8 cellular contexts compared by ENCODE assay signal in genomic region chr1:160342520-160342919, GRCh38. TPM values are rescaled to one million over a fixed set of nuclear protein-coding genes. Genes with fewer than 3 reads are reported as not detected.
DNase-seq lines count a peak whose midpoint lies in the region; ATAC-seq and TF ChIP-seq lines count a peak whose summit lies in the region.

No MANE protein-coding gene starts in this region.

- no peaks in the 10 kb centered on the region for H3K9me3 Mint-ChIP-seq in GM23338

- peak overlapping the region; percentile 95 for H3K4me3 ChIP-seq in GM23338
- H3K4me3 ChIP-seq in SJSA1 = peak overlapping the region; percentile 73
- H3K4me3 ChIP-seq in neural cell (ENCODE audit: low read length) = peak overlapping the region; percentile 81

- peak overlapping the region; percentile 91 for H3K9ac ChIP-seq in neural cell (ENCODE audit: low read length)

- H3K4me1 Mint-ChIP-seq in GM23338 = peaks cover 14% of the 10 kb centered on the region

- no peak for DNase-seq in GM23338 (ENCODE audit: low spot score)
- no peak for DNase-seq in SJSA1 (ENCODE audit: low read depth in 1 of 2, low spot score in 2 of 2)
- DNase-seq in erythroblast (lab: John Stamatoyannopoulos, UW) = peak; percentile 48 to 70
- DNase-seq in NCI-H2227 (lab: John Stamatoyannopoulos, UW; ENCODE audit: unreplicated experiment) = no peak
- DNase-seq in AG08396 (ENCODE audit: low spot score) = no peak
- no peak for DNase-seq in NCI-H1930 (lab: John Stamatoyannopoulos, UW)
- DNase-seq in NCI-H774 (lab: John Stamatoyannopoulos, UW) = no peak

- peaks cover 2% of the 10 kb centered on the region for H3K27me3 Mint-ChIP-seq in GM23338 (ENCODE audit: insufficient read depth, low read depth, poor library complexity)

- TF ChIP-seq POLR2A in erythroblast (IDR thresholded peaks at IDR 0.05; ENCODE audit: low read length) = no peak

- no peak for TF ChIP-seq EP300 in neural cell (conservative IDR thresholded peaks at IDR 0.05; ENCODE audit: poor library complexity, severe bottlenecking)

- H3K9me3 ChIP-seq in SJSA1 (replicated peaks) (no peaks in the 10 kb centered on the region), neural cell (ENCODE audit: low read length) (no peaks in the 10 kb centered on the region)

- peaks cover 30% of the 10 kb centered on the region for H3K36me3 ChIP-seq in GM23338 (ENCODE audit: insufficient read depth)
- peaks cover 77% of the 10 kb centered on the region for H3K36me3 ChIP-seq in SJSA1
- H3K36me3 ChIP-seq in neural cell (ENCODE audit: insufficient read depth, low read length) = peaks cover 5% of the 10 kb centered on the region

- H3F3A ChIP-seq in GM23338 (replicated peaks; ENCODE audit: low read depth) (no peaks in the 10 kb centered on the region; the same call in 1 of the 2 replicates), neural cell (ENCODE audit: insufficient read depth, low read length, poor library complexity, severe bottlenecking) (no peaks in the 10 kb centered on the region)

- peaks cover 19% of the 10 kb centered on the region for H3K36me3 Mint-ChIP-seq in GM23338 (ENCODE audit: low read depth)

- ATAC-seq in GM23338 = peak; percentile 5; the same call in 2 of the 3 replicates

- no peaks in the 10 kb centered on the region for H3K27me3 ChIP-seq in GM23338 (ENCODE audit: insufficient read depth)
- H3K27me3 ChIP-seq in SJSA1 (replicated peaks) = no peaks in the 10 kb centered on the region
- H3K27me3 ChIP-seq in neural cell (ENCODE audit: insufficient read depth, low read depth, low read length) = no peaks in the 10 kb centered on the region

- H3K27ac Mint-ChIP-seq in GM23338 = peak overlapping the region; percentile 96; the same call in 1 of the 2 replicates

- peak overlapping the region; percentile 91 for H3K4me2 ChIP-seq in GM23338
- peak overlapping the region; percentile 91 for H3K4me2 ChIP-seq in neural cell (ENCODE audit: low read length)

- peak overlapping the region; percentile 72 for H3K27ac ChIP-seq in GM23338 (ENCODE audit: low read depth)
- H3K27ac ChIP-seq in SJSA1 = peak overlapping the region; percentile 78
- peak overlapping the region; percentile 67 for H3K27ac ChIP-seq in neural cell (ENCODE audit: low read length)

- H3K79me2 ChIP-seq in GM23338 (replicated peaks; ENCODE audit: insufficient read depth) (peaks cover 72% of the 10 kb centered on the region), neural cell (replicated peaks; ENCODE audit: insufficient read depth, low read length) (peaks cover 70% of the 10 kb centered on the region)

- H3K4me1 ChIP-seq in GM23338 (ENCODE audit: insufficient read depth) (peaks cover 18% of the 10 kb centered on the region), SJSA1 (replicated peaks) (peaks cover 13% of the 10 kb centered on the region)

- H2AFZ ChIP-seq in GM23338 (peak overlapping the region; percentile 90), neural cell (ENCODE audit: low read depth, low read length) (peak overlapping the region; percentile 69)

- H3K9me2 ChIP-seq in GM23338 (ENCODE audit: insufficient read depth) (no peaks in the 10 kb centered on the region), neural cell (ENCODE audit: insufficient read depth, low read length) (no peaks in the 10 kb centered on the region)

- peaks cover 20% of the 10 kb centered on the region for H4K20me1 ChIP-seq in GM23338 (replicated peaks; ENCODE audit: insufficient read depth)
- H4K20me1 ChIP-seq in neural cell (ENCODE audit: insufficient read depth) = no peaks in the 10 kb centered on the region

- H3K4me3 Mint-ChIP-seq in GM23338 = peak overlapping the region; percentile 98

- no peak for TF ChIP-seq CTCF in GM23338 (conservative IDR thresholded peaks at IDR 0.05; ENCODE audit: low read depth in 2 of 2)
- no peak for TF ChIP-seq CTCF in neural cell (IDR thresholded peaks at IDR 0.05; ENCODE audit: poor library complexity, severe bottlenecking)

- no peak for TF ChIP-seq RAD21 in neural cell (conservative IDR thresholded peaks at IDR 0.05)

TF ChIP-seq in GM23338, 12 proteins besides CTCF, POLR2A, EP300 and RAD21:
- TF ChIP-seq NANOG (IDR thresholded peaks at IDR 0.05; ENCODE audit: borderline replicate concordance) = no peak

TF ChIP-seq in neural cell, 6 proteins besides CTCF, POLR2A, EP300 and RAD21:
- TF ChIP-seq TAF1 (IDR thresholded peaks at IDR 0.05; ENCODE audit: low read depth) (no peak), SMC3 (conservative IDR thresholded peaks at IDR 0.05; ENCODE audit: poor library complexity) (no peak)

RNA-seq across cellular contexts. Expression of gene COPA, which starts 0.5 kb away (rescaled TPM):
- 87.1 and 104 TPM in 2 replicates for total RNA-seq in GM23338 (2014; rRNA removed; shearing (Covaris generic))
- polyA plus RNA-seq in GM23338 (2016; fragmentation: Nextera tagmentation; extraction: Ambion mirVana) (52.1 and 58.2 TPM in 2 replicates), neural cell (75.0 and 75.6 TPM in 2 replicates)
- total RNA-seq in SJSA1 (2014; rRNA removed; shearing (Covaris generic)) = 162 and 191 TPM in 2 replicates
- polyA minus RNA-seq in neural cell = 146 and 150 TPM in 2 replicates

RNA-seq across cellular contexts. Expression of gene NCSTN, which starts 0.7 kb away (rescaled TPM):
- 45.9 and 47.5 TPM in 2 replicates for total RNA-seq in GM23338 (2014; rRNA removed; shearing (Covaris generic))
- polyA plus RNA-seq in GM23338 (2016; fragmentation: Nextera tagmentation; extraction: Ambion mirVana) (36.0 and 37.4 TPM in 2 replicates), neural cell (21.0 and 26.8 TPM in 2 replicates)
- total RNA-seq in SJSA1 (2014; rRNA removed; shearing (Covaris generic)) = 48.4 and 58.5 TPM in 2 replicates
- polyA minus RNA-seq in neural cell = 47.0 and 47.6 TPM in 2 replicates

RNA-seq across cellular contexts. Expression of gene NHLH1, which starts 24.4 kb away (rescaled TPM):
- 0.50 and 0.69 TPM in 2 replicates for total RNA-seq in GM23338 (2014; rRNA removed; shearing (Covaris generic))
- polyA plus RNA-seq in GM23338 (2016; fragmentation: Nextera tagmentation; extraction: Ambion mirVana) (0.78 and 0.89 TPM in 2 replicates), neural cell (0.11 and 0.90 TPM in 2 replicates)
- 0.11 TPM in 1 of 2 replicates, not detected in the other for total RNA-seq in SJSA1 (2014; rRNA removed; shearing (Covaris generic))
- polyA minus RNA-seq in neural cell = 0.24 and 0.58 TPM in 2 replicates

RNA-seq across cellular contexts. Expression of gene PEX19, which starts 57.6 kb away (rescaled TPM):
- total RNA-seq in GM23338 (2014; rRNA removed; shearing (Covaris generic)) = 56.7 and 84.9 TPM in 2 replicates
- polyA plus RNA-seq in GM23338 (2016; fragmentation: Nextera tagmentation; extraction: Ambion mirVana) = 18.4 and 21.8 TPM in 2 replicates
- total RNA-seq in SJSA1 (2014; rRNA removed; shearing (Covaris generic)) = 51.9 and 61.0 TPM in 2 replicates
- polyA plus RNA-seq in neural cell = 37.7 and 51.6 TPM in 2 replicates
- polyA minus RNA-seq in neural cell = 35.8 and 38.3 TPM in 2 replicates

RNA-seq across cellular contexts. Expression of gene VANGL2, which starts 57.8 kb away (rescaled TPM):
- 42.8 and 51.3 TPM in 2 replicates for total RNA-seq in GM23338 (2014; rRNA removed; shearing (Covaris generic))
- polyA plus RNA-seq in GM23338 (2016; fragmentation: Nextera tagmentation; extraction: Ambion mirVana) (16.8 and 17.7 TPM in 2 replicates), neural cell (22.6 and 34.0 TPM in 2 replicates)
- total RNA-seq in SJSA1 (2014; rRNA removed; shearing (Covaris generic)) = 2.2 and 2.3 TPM in 2 replicates
- polyA minus RNA-seq in neural cell = 56.7 and 57.8 TPM in 2 replicates

Comparison
In these comparisons a context has a peak if more than half of its experiments do, and no peak if none do; other contexts are left out.
1. DNase-seq: peak in erythroblast (2 of 2); none in GM23338 (single experiment), SJSA1 (0 of 2), NCI-H2227 (single experiment), AG08396 (single experiment), NCI-H1930 (0 of 2) and NCI-H774 (single experiment).
2. Peak in every context shown above with its lines, with median percentiles within 50 percentile points of each other: H3K27ac ChIP-seq and H3K4me3 ChIP-seq.